In the genomic region with DNA sequence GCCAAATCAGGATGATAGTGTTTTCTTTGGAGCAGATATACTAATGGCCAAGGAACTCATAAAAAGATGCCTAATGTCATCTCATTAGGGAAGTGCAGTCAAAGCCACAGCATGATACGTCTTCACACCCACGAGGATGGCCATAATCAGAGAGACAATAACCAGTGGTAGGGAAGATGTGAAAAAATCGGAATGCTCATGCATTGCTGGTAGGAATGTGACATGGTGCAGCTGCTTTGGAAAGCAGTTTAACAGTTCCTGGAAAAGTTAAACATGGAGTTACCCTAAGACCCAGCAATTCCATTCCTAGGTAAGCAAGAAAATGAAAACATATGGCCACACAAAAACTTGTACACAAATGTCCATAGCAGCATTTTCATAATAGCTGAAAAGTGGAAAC, we compare ENCODE assay signal across 30 cellular contexts. TPM values are rescaled to one million over a fixed set of nuclear protein-coding genes. Genes with fewer than 3 reads are reported as not detected.
"Had no signal": no experiment of that assay in that cellular context is flagged by ENCODE, and none has a peak within 500 bp of the region (broad histone marks: within the 10 kb centered on the region; RNA-seq: fewer than 3 reads in every experiment).

No MANE protein-coding gene starts in this region.

- H3K4me2 ChIP-seq: neural progenitor cell, smooth muscle cell had no signal

- H3K4me3 ChIP-seq: esophagus squamous epithelium, gastrocnemius medialis, lower lobe of right lung, neural progenitor cell, right lobe of liver, smooth muscle cell, stomach, tibial artery had no signal

- H3K9me3 ChIP-seq: esophagus squamous epithelium, gastrocnemius medialis, lower lobe of right lung, right lobe of liver, stomach, tibial artery had no signal

- ATAC-seq: effector memory CD8-positive, alpha-beta T cell; gastrocnemius medialis; left cardiac atrium; left ventricle myocardium superior; lower lobe of right lung; natural killer cell treated with Interleukin-12 subunit alpha and Interleukin-12 subunit beta and Interleukin-15 and Interleukin-18, amount 100 ng/mL, for 72 hours; right lobe of liver had no signal

- H3K27me3 Mint-ChIP-seq: progenitor cell of endocrine pancreas, type B pancreatic cell had no signal

- H3K36me3 ChIP-seq: esophagus squamous epithelium, gastrocnemius medialis, lower lobe of right lung, neural progenitor cell, right lobe of liver, stomach, tibial artery had no signal

- H3K27me3 ChIP-seq: esophagus squamous epithelium, neural progenitor cell, right lobe of liver, stomach, tibial artery had no signal

- H3K9me3 Mint-ChIP-seq: effector memory CD8-positive, alpha-beta T cell; natural killer cell treated with Interleukin-12 subunit alpha and Interleukin-12 subunit beta and Interleukin-15 and Interleukin-18, amount 100 ng/mL, for 72 hours; neural progenitor cell; type B pancreatic cell had no signal

- H3K4me1 Mint-ChIP-seq: naive B cell, neural progenitor cell had no signal

- H2AFZ ChIP-seq: neural progenitor cell, parathyroid adenoma had no signal

- H3K27ac ChIP-seq: esophagus squamous epithelium, gastrocnemius medialis, lower lobe of right lung, neural progenitor cell, parathyroid adenoma, right lobe of liver, stomach, tibial artery had no signal

- H3K4me3 Mint-ChIP-seq: effector memory CD8-positive, alpha-beta T cell; naive B cell; natural killer cell treated with Interleukin-12 subunit alpha and Interleukin-12 subunit beta and Interleukin-15 and Interleukin-18, amount 100 ng/mL, for 72 hours; neural progenitor cell; type B pancreatic cell had no signal

- H3K79me2 ChIP-seq: parathyroid adenoma had no signal

- DNase-seq: cortex of kidney; effector memory CD8-positive, alpha-beta T cell; erythroblast; esophagus squamous epithelium; foreskin fibroblast; gastrocnemius medialis; head of caudate nucleus; left cardiac atrium; left ventricle myocardium superior; lower lobe of right lung; naive B cell; right lobe of liver; stimulated activated CD4-positive, alpha-beta T cell treated with anti-CD3 and anti-CD28 coated beads, Interleukin-12 subunit alpha, Interleukin-12 subunit beta, amount 100 ng/mL, for 4 hours; stimulated activated CD4-positive, alpha-beta T cell treated with anti-CD3 and anti-CD28 coated beads, Interleukin-1b, Interleukin-23, amount 100 ng/mL, for 48 hours; stimulated activated CD4-positive, alpha-beta T cell treated with anti-CD3 and anti-CD28 coated beads, Interleukin-4, amount 100 ng/mL, for 1 hour; stimulated activated CD8-positive, alpha-beta memory T cell treated with anti-CD3 and anti-CD28 coated beads, Interleukin-4, amount 100 ng/mL, for 48 hours; stimulated activated naive CD4-positive, alpha-beta T cell treated with Interleukin-2 at 50 U/mL for 16 hours; stomach; tibial artery had no signal

- H3K27ac Mint-ChIP-seq: effector memory CD8-positive, alpha-beta T cell; naive B cell; natural killer cell treated with Interleukin-12 subunit alpha and Interleukin-12 subunit beta and Interleukin-15 and Interleukin-18, amount 100 ng/mL, for 72 hours; neural progenitor cell; progenitor cell of endocrine pancreas; type B pancreatic cell had no signal

- H3K9ac ChIP-seq: neural progenitor cell, parathyroid adenoma had no signal

- H3K36me3 Mint-ChIP-seq: naive B cell; natural killer cell treated with Interleukin-12 subunit alpha and Interleukin-12 subunit beta and Interleukin-15 and Interleukin-18, amount 100 ng/mL, for 72 hours; neural progenitor cell; type B pancreatic cell had no signal

- FAIRE-seq: islet of Langerhans had no signal

- H3K4me1 ChIP-seq: esophagus squamous epithelium, gastrocnemius medialis, neural progenitor cell, parathyroid adenoma, right lobe of liver, stomach had no signal

RNA-seq across cellular contexts. Expression of gene BCAS1, which starts 29.9 kb away (rescaled TPM):
- total RNA-seq: dermis microvascular lymphatic vessel endothelial cell, glomerular endothelial cell, left cardiac atrium, left ventricle myocardium superior, osteoblast, subcutaneous adipose tissue had no signal
